Comparison of ENCODE assay signal across 2 cellular contexts in the genomic region with DNA sequence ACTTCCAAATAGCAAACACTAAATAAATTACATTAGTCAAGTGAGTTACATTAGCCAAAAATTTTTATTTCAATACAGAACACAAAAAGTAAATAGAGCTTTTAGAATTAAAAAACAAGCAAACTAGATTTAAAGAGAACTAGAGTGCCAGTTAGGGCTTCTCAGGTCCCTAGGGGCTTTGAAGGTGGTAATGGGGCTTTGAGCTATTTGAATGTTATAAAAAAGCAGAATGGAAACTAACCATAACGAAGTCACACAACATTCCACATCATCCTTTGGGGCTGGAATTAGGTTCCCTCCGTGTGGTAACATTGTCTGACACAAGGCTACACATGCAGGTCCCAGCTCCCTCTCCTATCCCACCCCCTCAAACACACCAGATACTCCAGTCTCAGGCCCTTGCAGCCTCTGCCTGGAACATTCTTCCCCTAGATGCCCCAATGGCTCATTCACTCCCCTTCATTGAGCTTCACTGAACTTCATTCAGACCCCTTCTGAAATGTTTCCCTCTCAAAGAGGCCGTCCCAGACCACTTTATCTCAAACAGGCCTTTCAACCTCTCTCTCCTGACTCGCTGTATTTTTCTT.
TF ChIP-seq lines count a peak whose summit lies in the region.

No MANE protein-coding gene starts in this region.

TF ChIP-seq in WTC11, 78 proteins besides CTCF, POLR2A, EP300 and RAD21:
- TF ChIP-seq, protein P1, sequence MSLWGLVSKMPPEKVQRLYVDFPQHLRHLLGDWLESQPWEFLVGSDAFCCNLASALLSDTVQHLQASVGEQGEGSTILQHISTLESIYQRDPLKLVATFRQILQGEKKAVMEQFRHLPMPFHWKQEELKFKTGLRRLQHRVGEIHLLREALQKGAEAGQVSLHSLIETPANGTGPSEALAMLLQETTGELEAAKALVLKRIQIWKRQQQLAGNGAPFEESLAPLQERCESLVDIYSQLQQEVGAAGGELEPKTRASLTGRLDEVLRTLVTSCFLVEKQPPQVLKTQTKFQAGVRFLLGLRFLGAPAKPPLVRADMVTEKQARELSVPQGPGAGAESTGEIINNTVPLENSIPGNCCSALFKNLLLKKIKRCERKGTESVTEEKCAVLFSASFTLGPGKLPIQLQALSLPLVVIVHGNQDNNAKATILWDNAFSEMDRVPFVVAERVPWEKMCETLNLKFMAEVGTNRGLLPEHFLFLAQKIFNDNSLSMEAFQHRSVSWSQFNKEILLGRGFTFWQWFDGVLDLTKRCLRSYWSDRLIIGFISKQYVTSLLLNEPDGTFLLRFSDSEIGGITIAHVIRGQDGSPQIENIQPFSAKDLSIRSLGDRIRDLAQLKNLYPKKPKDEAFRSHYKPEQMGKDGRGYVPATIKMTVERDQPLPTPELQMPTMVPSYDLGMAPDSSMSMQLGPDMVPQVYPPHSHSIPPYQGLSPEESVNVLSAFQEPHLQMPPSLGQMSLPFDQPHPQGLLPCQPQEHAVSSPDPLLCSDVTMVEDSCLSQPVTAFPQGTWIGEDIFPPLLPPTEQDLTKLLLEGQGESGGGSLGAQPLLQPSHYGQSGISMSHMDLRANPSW (CRISPR knock-in tag; conservative IDR thresholded peaks at IDR 0.05; ENCODE audit: low read depth) = no peak
- TF ChIP-seq, protein P2, sequence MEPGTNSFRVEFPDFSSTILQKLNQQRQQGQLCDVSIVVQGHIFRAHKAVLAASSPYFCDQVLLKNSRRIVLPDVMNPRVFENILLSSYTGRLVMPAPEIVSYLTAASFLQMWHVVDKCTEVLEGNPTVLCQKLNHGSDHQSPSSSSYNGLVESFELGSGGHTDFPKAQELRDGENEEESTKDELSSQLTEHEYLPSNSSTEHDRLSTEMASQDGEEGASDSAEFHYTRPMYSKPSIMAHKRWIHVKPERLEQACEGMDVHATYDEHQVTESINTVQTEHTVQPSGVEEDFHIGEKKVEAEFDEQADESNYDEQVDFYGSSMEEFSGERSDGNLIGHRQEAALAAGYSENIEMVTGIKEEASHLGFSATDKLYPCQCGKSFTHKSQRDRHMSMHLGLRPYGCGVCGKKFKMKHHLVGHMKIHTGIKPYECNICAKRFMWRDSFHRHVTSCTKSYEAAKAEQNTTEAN (CRISPR knock-in tag; IDR thresholded peaks at IDR 0.05) = no peak
- no peak for TF ChIP-seq JAZF1 (CRISPR knock-in tag; IDR thresholded peaks at IDR 0.05)
- TF ChIP-seq, protein P3, sequence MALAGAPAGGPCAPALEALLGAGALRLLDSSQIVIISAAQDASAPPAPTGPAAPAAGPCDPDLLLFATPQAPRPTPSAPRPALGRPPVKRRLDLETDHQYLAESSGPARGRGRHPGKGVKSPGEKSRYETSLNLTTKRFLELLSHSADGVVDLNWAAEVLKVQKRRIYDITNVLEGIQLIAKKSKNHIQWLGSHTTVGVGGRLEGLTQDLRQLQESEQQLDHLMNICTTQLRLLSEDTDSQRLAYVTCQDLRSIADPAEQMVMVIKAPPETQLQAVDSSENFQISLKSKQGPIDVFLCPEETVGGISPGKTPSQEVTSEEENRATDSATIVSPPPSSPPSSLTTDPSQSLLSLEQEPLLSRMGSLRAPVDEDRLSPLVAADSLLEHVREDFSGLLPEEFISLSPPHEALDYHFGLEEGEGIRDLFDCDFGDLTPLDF (CRISPR knock-in tag; IDR thresholded peaks at IDR 0.05) = no peak
- TF ChIP-seq CREM (CRISPR knock-in tag; IDR thresholded peaks at IDR 0.05) = no peak
- TF ChIP-seq, protein P4, sequence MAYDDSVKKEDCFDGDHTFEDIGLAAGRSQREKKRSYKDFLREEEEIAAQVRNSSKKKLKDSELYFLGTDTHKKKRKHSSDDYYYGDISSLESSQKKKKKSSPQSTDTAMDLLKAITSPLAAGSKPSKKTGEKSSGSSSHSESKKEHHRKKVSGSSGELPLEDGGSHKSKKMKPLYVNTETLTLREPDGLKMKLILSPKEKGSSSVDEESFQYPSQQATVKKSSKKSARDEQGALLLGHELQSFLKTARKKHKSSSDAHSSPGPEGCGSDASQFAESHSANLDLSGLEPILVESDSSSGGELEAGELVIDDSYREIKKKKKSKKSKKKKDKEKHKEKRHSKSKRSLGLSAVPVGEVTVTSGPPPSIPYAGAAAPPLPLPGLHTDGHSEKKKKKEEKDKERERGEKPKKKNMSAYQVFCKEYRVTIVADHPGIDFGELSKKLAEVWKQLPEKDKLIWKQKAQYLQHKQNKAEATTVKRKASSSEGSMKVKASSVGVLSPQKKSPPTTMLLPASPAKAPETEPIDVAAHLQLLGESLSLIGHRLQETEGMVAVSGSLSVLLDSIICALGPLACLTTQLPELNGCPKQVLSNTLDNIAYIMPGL (CRISPR knock-in tag; IDR thresholded peaks at IDR 0.05) = no peak
- no peak for TF ChIP-seq ATF1 (CRISPR knock-in tag; IDR thresholded peaks at IDR 0.05)
- TF ChIP-seq, protein P5, sequence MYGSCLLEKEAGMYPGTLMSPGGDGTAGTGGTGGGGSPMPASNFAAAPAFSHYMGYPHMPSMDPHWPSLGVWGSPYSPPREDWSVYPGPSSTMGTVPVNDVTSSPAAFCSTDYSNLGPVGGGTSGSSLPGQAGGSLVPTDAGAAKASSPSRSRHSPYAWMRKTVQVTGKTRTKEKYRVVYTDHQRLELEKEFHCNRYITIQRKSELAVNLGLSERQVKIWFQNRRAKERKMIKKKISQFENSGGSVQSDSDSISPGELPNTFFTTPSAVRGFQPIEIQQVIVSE (CRISPR knock-in tag; IDR thresholded peaks at IDR 0.05; ENCODE audit: borderline replicate concordance) = no peak
TF ChIP-seq in WTC11: peak in this region for 0.

TF ChIP-seq in HepG2, 621 proteins besides CTCF, POLR2A, EP300 and RAD21 (continued from another document):
- TF ChIP-seq, protein P6, sequence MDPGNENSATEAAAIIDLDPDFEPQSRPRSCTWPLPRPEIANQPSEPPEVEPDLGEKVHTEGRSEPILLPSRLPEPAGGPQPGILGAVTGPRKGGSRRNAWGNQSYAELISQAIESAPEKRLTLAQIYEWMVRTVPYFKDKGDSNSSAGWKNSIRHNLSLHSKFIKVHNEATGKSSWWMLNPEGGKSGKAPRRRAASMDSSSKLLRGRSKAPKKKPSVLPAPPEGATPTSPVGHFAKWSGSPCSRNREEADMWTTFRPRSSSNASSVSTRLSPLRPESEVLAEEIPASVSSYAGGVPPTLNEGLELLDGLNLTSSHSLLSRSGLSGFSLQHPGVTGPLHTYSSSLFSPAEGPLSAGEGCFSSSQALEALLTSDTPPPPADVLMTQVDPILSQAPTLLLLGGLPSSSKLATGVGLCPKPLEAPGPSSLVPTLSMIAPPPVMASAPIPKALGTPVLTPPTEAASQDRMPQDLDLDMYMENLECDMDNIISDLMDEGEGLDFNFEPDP (CRISPR knock-in tag; conservative IDR thresholded peaks at IDR 0.05) = no peak
- TF ChIP-seq ZSCAN29 (CRISPR knock-in tag; conservative IDR thresholded peaks at IDR 0.05) (no peak), TCF7 (IDR thresholded peaks at IDR 0.05; ENCODE audit: low read depth) (no peak), SPEN (CRISPR knock-in tag; IDR thresholded peaks at IDR 0.05; ENCODE audit: low read depth) (no peak), NR2C2 (CRISPR knock-in tag; IDR thresholded peaks at IDR 0.05; ENCODE audit: borderline replicate concordance) (no peak), SMYD3 (CRISPR knock-in tag; IDR thresholded peaks at IDR 0.05) (no peak), ZNF605 (CRISPR knock-in tag; IDR thresholded peaks at IDR 0.05) (no peak), KLF15 (CRISPR knock-in tag; IDR thresholded peaks at IDR 0.05; ENCODE audit: borderline replicate concordance) (no peak), ZC3H13 (CRISPR knock-in tag; IDR thresholded peaks at IDR 0.05) (no peak), FIP1L1 (IDR thresholded peaks at IDR 0.05; ENCODE audit: borderline replicate concordance, insufficient read depth, low read depth, low read length) (no peak), ZNF282 (IDR thresholded peaks at IDR 0.05; ENCODE audit: partially characterized antibody) (no peak), THAP11 (CRISPR knock-in tag; IDR thresholded peaks at IDR 0.05) (no peak)
- TF ChIP-seq, protein P7, sequence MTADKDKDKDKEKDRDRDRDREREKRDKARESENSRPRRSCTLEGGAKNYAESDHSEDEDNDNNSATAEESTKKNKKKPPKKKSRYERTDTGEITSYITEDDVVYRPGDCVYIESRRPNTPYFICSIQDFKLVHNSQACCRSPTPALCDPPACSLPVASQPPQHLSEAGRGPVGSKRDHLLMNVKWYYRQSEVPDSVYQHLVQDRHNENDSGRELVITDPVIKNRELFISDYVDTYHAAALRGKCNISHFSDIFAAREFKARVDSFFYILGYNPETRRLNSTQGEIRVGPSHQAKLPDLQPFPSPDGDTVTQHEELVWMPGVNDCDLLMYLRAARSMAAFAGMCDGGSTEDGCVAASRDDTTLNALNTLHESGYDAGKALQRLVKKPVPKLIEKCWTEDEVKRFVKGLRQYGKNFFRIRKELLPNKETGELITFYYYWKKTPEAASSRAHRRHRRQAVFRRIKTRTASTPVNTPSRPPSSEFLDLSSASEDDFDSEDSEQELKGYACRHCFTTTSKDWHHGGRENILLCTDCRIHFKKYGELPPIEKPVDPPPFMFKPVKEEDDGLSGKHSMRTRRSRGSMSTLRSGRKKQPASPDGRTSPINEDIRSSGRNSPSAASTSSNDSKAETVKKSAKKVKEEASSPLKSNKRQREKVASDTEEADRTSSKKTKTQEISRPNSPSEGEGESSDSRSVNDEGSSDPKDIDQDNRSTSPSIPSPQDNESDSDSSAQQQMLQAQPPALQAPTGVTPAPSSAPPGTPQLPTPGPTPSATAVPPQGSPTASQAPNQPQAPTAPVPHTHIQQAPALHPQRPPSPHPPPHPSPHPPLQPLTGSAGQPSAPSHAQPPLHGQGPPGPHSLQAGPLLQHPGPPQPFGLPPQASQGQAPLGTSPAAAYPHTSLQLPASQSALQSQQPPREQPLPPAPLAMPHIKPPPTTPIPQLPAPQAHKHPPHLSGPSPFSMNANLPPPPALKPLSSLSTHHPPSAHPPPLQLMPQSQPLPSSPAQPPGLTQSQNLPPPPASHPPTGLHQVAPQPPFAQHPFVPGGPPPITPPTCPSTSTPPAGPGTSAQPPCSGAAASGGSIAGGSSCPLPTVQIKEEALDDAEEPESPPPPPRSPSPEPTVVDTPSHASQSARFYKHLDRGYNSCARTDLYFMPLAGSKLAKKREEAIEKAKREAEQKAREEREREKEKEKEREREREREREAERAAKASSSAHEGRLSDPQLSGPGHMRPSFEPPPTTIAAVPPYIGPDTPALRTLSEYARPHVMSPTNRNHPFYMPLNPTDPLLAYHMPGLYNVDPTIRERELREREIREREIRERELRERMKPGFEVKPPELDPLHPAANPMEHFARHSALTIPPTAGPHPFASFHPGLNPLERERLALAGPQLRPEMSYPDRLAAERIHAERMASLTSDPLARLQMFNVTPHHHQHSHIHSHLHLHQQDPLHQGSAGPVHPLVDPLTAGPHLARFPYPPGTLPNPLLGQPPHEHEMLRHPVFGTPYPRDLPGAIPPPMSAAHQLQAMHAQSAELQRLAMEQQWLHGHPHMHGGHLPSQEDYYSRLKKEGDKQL (CRISPR knock-in tag; IDR thresholded peaks at IDR 0.05; ENCODE audit: low read depth) = no peak
- TF ChIP-seq, protein P8, sequence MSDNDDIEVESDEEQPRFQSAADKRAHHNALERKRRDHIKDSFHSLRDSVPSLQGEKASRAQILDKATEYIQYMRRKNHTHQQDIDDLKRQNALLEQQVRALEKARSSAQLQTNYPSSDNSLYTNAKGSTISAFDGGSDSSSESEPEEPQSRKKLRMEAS (IDR thresholded peaks at IDR 0.05) = no peak
